Comparison of ENCODE assay signal across 15 cellular contexts in the genomic region with DNA sequence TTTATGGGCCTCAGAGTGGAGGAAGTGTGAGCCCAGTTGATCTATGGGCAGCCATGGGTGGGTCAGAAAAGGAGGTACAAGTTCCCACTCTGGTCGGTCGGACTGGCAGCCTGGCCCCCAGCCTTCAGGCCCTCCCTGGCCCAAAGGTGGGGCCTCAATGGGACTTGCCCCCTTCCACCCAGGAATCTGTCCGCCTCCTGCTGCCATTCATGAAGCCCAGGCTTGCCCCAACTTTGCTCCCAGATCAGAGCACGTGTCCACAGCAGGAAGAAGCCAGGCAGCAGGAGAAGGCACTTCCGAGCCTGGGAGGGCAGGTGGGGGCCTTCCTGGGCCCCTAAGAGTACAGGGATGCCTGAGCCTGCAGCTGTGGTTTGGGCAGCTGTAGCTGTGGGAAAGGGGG. TPM values are rescaled to one million over a fixed set of nuclear protein-coding genes. Genes with fewer than 3 reads are reported as not detected.
DNase-seq lines count a peak whose midpoint lies in the region; ATAC-seq and TF ChIP-seq lines count a peak whose summit lies in the region.
"Had no signal": no experiment of that assay in that cellular context is flagged by ENCODE, and none has a peak within 500 bp of the region (broad histone marks: within the 10 kb centered on the region; RNA-seq: fewer than 3 reads in every experiment).

No MANE protein-coding gene starts in this region.

- peaks cover 9% of the 10 kb centered on the region for H3K9me3 Mint-ChIP-seq in dendritic cell treated with granulocyte-macrophage colony-stimulating factor and Interleukin-4, amounts not matched to agents 40 ng/mL and 50 ng/mL, for 4 days
- no peaks in the 10 kb centered on the region for H3K9me3 Mint-ChIP-seq in neural crest cell
- H3K9me3 Mint-ChIP-seq in CD8-positive, alpha-beta T cell: peaks cover 2% of the 10 kb centered on the region
- H3K9me3 Mint-ChIP-seq in activated naive CD8-positive, alpha-beta T cell treated with anti-CD3 and anti-CD28 coated beads, Interleukin-2, amount 50 U/mL, for 24 hours: peaks cover 8% of the 10 kb centered on the region
- H3K9me3 Mint-ChIP-seq: CD8-positive, alpha-beta memory T cell had no signal

- peak overlapping the region; percentile 62 for H3K27ac Mint-ChIP-seq in dendritic cell treated with granulocyte-macrophage colony-stimulating factor and Interleukin-4, amounts not matched to agents 40 ng/mL and 50 ng/mL, for 4 days
- H3K27ac Mint-ChIP-seq in neural crest cell (ENCODE audit: unreplicated experiment): no peak overlapping the region
- no peak overlapping the region for H3K27ac Mint-ChIP-seq in CD8-positive, alpha-beta T cell
- H3K27ac Mint-ChIP-seq in activated naive CD8-positive, alpha-beta T cell treated with anti-CD3 and anti-CD28 coated beads, Interleukin-2, amount 50 U/mL, for 24 hours: no peak overlapping the region

- H3K4me1 ChIP-seq in BLaER1 treated with 17β-estradiol and CSF1 and Interleukin-3, amounts not matched to agents 10 nM and 100 nM: peaks cover 36 to 57% (median 45%) of the 10 kb centered on the region in 10 experiments
- H3K4me1 ChIP-seq in CD8-positive, alpha-beta T cell (ENCODE audit: insufficient read depth, low read length): peaks cover 37% of the 10 kb centered on the region
- H3K4me1 ChIP-seq: BE2C had no signal

- H3K27ac ChIP-seq in BLaER1 treated with 17β-estradiol and CSF1 and Interleukin-3, amounts not matched to agents 10 nM and 100 nM: peak overlapping the region in 4 of 11 experiments; percentile 24 to 96 (median 34); a peak in 3 of 22 replicates
- H3K27ac ChIP-seq in CD8-positive, alpha-beta T cell (ENCODE audit: low read depth, low read length): no peak overlapping the region
- H3K27ac ChIP-seq: GM23248 had no signal

- H3K4me3 Mint-ChIP-seq in dendritic cell treated with granulocyte-macrophage colony-stimulating factor and Interleukin-4, amounts not matched to agents 40 ng/mL and 50 ng/mL, for 4 days: no peak overlapping the region
- H3K4me3 Mint-ChIP-seq in neural crest cell: peak overlapping the region; percentile 49
- H3K4me3 Mint-ChIP-seq in CD8-positive, alpha-beta T cell: no peak overlapping the region
- H3K4me3 Mint-ChIP-seq in activated naive CD8-positive, alpha-beta T cell treated with anti-CD3 and anti-CD28 coated beads, Interleukin-2, amount 50 U/mL, for 24 hours: no peak overlapping the region
- H3K4me3 Mint-ChIP-seq: CD8-positive, alpha-beta memory T cell had no signal

- no peak for DNase-seq in neural crest cell (ENCODE audit: low read depth, low spot score)
- DNase-seq in GM19238 (ENCODE audit: insufficient read length, low spot score): no peak
- DNase-seq in CD8-positive, alpha-beta T cell: no peak
- no peak for DNase-seq in activated naive CD8-positive, alpha-beta T cell treated with anti-CD3 and anti-CD28 coated beads, Interleukin-2, amount 50 U/mL, for 24 hours
- DNase-seq: BE2C; CD8-positive, alpha-beta memory T cell; COR-L47; DMS 273 treated with DMSO at 0.1 percent for 48 hours; DMS53; GM23248 had no signal

- no peak overlapping the region for H3K9ac ChIP-seq in BLaER1 treated with 17β-estradiol and CSF1 and Interleukin-3, amounts not matched to agents 10 nM and 100 nM
- H3K9ac ChIP-seq: GM23248 had no signal

- H3K4me1 Mint-ChIP-seq in dendritic cell treated with granulocyte-macrophage colony-stimulating factor and Interleukin-4, amounts not matched to agents 40 ng/mL and 50 ng/mL, for 4 days (ENCODE audit: low read depth): peaks cover 48% of the 10 kb centered on the region
- H3K4me1 Mint-ChIP-seq in neural crest cell: peaks cover 22% of the 10 kb centered on the region
- H3K4me1 Mint-ChIP-seq in CD8-positive, alpha-beta T cell (ENCODE audit: low read depth): peaks cover 51% of the 10 kb centered on the region
- H3K4me1 Mint-ChIP-seq in activated naive CD8-positive, alpha-beta T cell treated with anti-CD3 and anti-CD28 coated beads, Interleukin-2, amount 50 U/mL, for 24 hours: peaks cover 40% of the 10 kb centered on the region

- peaks cover 4 to 15% (median 11%) of the 10 kb centered on the region in 11 experiments; a peak in 21 of 22 replicates for H4K20me1 ChIP-seq in BLaER1 treated with 17β-estradiol and CSF1 and Interleukin-3, amounts not matched to agents 10 nM and 100 nM

- peak overlapping the region in 6 of 10 experiments; percentile 8 to 45 (median 27); a peak in 8 of 20 replicates for H3K4me3 ChIP-seq in BLaER1 treated with 17β-estradiol and CSF1 and Interleukin-3, amounts not matched to agents 10 nM and 100 nM
- H3K4me3 ChIP-seq in CD8-positive, alpha-beta T cell (ENCODE audit: low read depth, low read length): no peak overlapping the region
- H3K4me3 ChIP-seq: GM23248, HAP-1 had no signal

- ATAC-seq in CD8-positive, alpha-beta T cell: no peak
- no peak for ATAC-seq in activated naive CD8-positive, alpha-beta T cell treated with anti-CD3 and anti-CD28 coated beads, Interleukin-2, amount 50 U/mL, for 24 hours

- intact Hi-C loops in dendritic cell treated with granulocyte-macrophage colony-stimulating factor and Interleukin-4, amounts not matched to agents 40 ng/mL and 50 ng/mL, for 4 days (cut with micrococcal nuclease): no loop called here
- intact Hi-C loops in CD8-positive, alpha-beta T cell (cut with DNase I, micrococcal nuclease): loop anchor here in 1 of 2 experiments (5.0 kb wide), 1 partner anchor 271 kb away; no protein-coding TSS in a partner anchor

- POLR2A ChIA-PET in CD8-positive, alpha-beta T cell (lab: Charles Lee): interaction anchor here (0.6 kb wide), 1 partner anchor 281 kb away, joined by 3 read pairs; no protein-coding TSS in a partner anchor

- CTCF ChIA-PET in CD8-positive, alpha-beta T cell (lab: Charles Lee): interaction anchor here (1.4 to 3.7 kb wide), 2 partner anchors 11 to 49 kb away, joined by 7 to 11 read pairs; partner anchors contain the start of gene CKLF

- peak overlapping the region in 10 of 11 experiments; percentile 80 to 94 (median 91); a peak in 19 of 22 replicates for H3K4me2 ChIP-seq in BLaER1 treated with 17β-estradiol and CSF1 and Interleukin-3, amounts not matched to agents 10 nM and 100 nM

- H3K36me3 ChIP-seq in BLaER1 treated with 17β-estradiol and CSF1 and Interleukin-3, amounts not matched to agents 10 nM and 100 nM: peaks cover 0 to 13% (median under 1%) of the 10 kb centered on the region in 11 experiments; a peak in 5 of 22 replicates
- H3K36me3 ChIP-seq in CD8-positive, alpha-beta T cell (ENCODE audit: insufficient read depth, low read length): no peaks in the 10 kb centered on the region
- H3K36me3 ChIP-seq: BE2C, HAP-1 had no signal

- no peaks in the 10 kb centered on the region for H3K27me3 ChIP-seq in BLaER1 treated with 17β-estradiol and CSF1 and Interleukin-3, amounts not matched to agents 10 nM and 100 nM
- H3K27me3 ChIP-seq in CD8-positive, alpha-beta T cell (ENCODE audit: insufficient read depth, low read length): no peaks in the 10 kb centered on the region
- H3K27me3 ChIP-seq: BE2C had no signal

- peaks cover 19% of the 10 kb centered on the region for H3K27me3 Mint-ChIP-seq in dendritic cell treated with granulocyte-macrophage colony-stimulating factor and Interleukin-4, amounts not matched to agents 40 ng/mL and 50 ng/mL, for 4 days
- peaks cover 2% of the 10 kb centered on the region for H3K27me3 Mint-ChIP-seq in neural crest cell (ENCODE audit: low read depth)
- no peaks in the 10 kb centered on the region for H3K27me3 Mint-ChIP-seq in CD8-positive, alpha-beta T cell (ENCODE audit: low read depth)
- no peaks in the 10 kb centered on the region for H3K27me3 Mint-ChIP-seq in activated naive CD8-positive, alpha-beta T cell treated with anti-CD3 and anti-CD28 coated beads, Interleukin-2, amount 50 U/mL, for 24 hours

- H3K36me3 Mint-ChIP-seq in dendritic cell treated with granulocyte-macrophage colony-stimulating factor and Interleukin-4, amounts not matched to agents 40 ng/mL and 50 ng/mL, for 4 days (ENCODE audit: low read depth): peaks cover 23% of the 10 kb centered on the region
- H3K36me3 Mint-ChIP-seq in neural crest cell (ENCODE audit: low read depth): no peaks in the 10 kb centered on the region
- no peaks in the 10 kb centered on the region for H3K36me3 Mint-ChIP-seq in CD8-positive, alpha-beta T cell
- H3K36me3 Mint-ChIP-seq in activated naive CD8-positive, alpha-beta T cell treated with anti-CD3 and anti-CD28 coated beads, Interleukin-2, amount 50 U/mL, for 24 hours (ENCODE audit: low read depth): no peaks in the 10 kb centered on the region

- peaks cover 13 to 20% (median 16%) of the 10 kb centered on the region in 11 experiments for H3K9me3 ChIP-seq in BLaER1 treated with 17β-estradiol and CSF1 and Interleukin-3, amounts not matched to agents 10 nM and 100 nM (replicated peaks in 1 of 11)
- no peaks in the 10 kb centered on the region for H3K9me3 ChIP-seq in CD8-positive, alpha-beta T cell (ENCODE audit: low read length)
- H3K9me3 ChIP-seq: BE2C, HAP-1 had no signal

- TF ChIP-seq CTCF in neural crest cell (conservative IDR thresholded peaks at IDR 0.05): no peak
- no peak for TF ChIP-seq CTCF in CD8-positive, alpha-beta T cell (IDR thresholded peaks at IDR 0.05)

RNA-seq across cellular contexts. Expression of gene CMTM3, which starts 3.0 kb away (rescaled TPM):
- 89.2 and 91.6 TPM in 2 replicates for total RNA-seq in neural crest cell
- 10 to 100 TPM; 40.0 to 40.6 TPM for total RNA-seq in CD8-positive, alpha-beta T cell

RNA-seq across cellular contexts. Expression of gene CMTM2, which starts 22.2 kb away (rescaled TPM):
- total RNA-seq in neural crest cell: 0.54 and 0.75 TPM in 2 replicates
- not detected for total RNA-seq in CD8-positive, alpha-beta T cell
- total RNA-seq: A172, GM23248, H4 had no signal

RNA-seq across cellular contexts. Expression of gene CMTM1, which starts 35.2 kb away (rescaled TPM):
- total RNA-seq in neural crest cell: 17.1 and 18.4 TPM in 2 replicates
- under 1 TPM in 1 of 2 experiments, not detected in 1; 0.61 TPM for total RNA-seq in CD8-positive, alpha-beta T cell

RNA-seq across cellular contexts. Expression of gene CKLF, which starts 49.1 kb away (rescaled TPM):
- total RNA-seq in neural crest cell: 48.8 and 51.2 TPM in 2 replicates
- 10 to 100 TPM in 1 of 2 experiments, 1 to 10 TPM in 1; 7.9 to 11.1 TPM for total RNA-seq in CD8-positive, alpha-beta T cell

RNA-seq across cellular contexts. Expression of gene TK2, which starts 51.5 kb away (rescaled TPM):
- 12.6 and 16.3 TPM in 2 replicates for total RNA-seq in neural crest cell
- total RNA-seq in CD8-positive, alpha-beta T cell: 1 to 10 TPM; 3.3 to 4.4 TPM

Comparison
In these comparisons a context has a peak if more than half of its experiments do, and no peak if none do; other contexts are left out.
1. RNA of gene CMTM1, which starts 35.2 kb away (total RNA-seq): 17.1 to 18.4 TPM in neural crest cell; 0.61 TPM in CD8-positive, alpha-beta T cell; every median in the first group is over 10 times any median in the second.